In the genomic region with DNA sequence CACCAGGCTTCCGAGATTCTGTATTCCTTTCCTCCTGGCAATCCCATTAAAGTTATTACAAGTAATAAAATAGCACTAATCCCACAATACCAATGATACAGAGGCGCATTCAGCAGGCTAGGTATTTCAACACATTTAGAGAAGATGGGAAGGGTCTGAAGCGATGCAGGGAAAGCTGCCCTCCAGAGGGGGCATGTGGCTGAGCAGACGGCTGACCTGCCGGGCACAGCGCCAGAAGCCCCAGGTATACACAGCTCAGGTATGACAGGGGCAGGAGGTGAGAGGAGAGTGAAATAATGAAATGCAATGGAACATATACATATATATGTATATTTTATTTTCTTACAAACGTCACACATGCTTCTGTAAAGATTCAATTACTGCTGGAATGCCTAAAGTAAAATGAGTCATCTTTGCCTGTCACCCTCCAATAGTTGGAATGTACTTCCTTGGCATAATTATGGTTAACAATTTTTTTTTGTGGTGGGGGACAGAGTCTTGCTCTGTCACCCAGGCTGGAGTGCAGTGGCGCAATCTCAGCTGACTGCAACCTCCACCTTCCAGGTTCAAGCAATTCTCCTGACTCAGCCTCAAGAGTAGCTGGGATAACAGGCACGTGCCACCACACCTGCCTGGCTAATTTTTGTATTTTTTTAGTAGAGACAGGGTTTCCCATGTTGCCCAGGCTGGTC, we compare ENCODE assay signal across 1 cellular context.
TF ChIP-seq lines count a peak whose summit lies in the region.

No MANE protein-coding gene starts in this region.

TF ChIP-seq in HepG2, 621 proteins besides CTCF, POLR2A, EP300 and RAD21 (continued from another document):
- TF ChIP-seq, protein P1, sequence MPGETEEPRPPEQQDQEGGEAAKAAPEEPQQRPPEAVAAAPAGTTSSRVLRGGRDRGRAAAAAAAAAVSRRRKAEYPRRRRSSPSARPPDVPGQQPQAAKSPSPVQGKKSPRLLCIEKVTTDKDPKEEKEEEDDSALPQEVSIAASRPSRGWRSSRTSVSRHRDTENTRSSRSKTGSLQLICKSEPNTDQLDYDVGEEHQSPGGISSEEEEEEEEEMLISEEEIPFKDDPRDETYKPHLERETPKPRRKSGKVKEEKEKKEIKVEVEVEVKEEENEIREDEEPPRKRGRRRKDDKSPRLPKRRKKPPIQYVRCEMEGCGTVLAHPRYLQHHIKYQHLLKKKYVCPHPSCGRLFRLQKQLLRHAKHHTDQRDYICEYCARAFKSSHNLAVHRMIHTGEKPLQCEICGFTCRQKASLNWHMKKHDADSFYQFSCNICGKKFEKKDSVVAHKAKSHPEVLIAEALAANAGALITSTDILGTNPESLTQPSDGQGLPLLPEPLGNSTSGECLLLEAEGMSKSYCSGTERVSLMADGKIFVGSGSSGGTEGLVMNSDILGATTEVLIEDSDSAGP (CRISPR knock-in tag; IDR thresholded peaks at IDR 0.05; ENCODE audit: borderline replicate concordance): no peak
- no peak for TF ChIP-seq U2AF1 (optimal IDR thresholded peaks at IDR 0.05; ENCODE audit: low read depth, low read length)
- TF ChIP-seq ASH2L (IDR thresholded peaks at IDR 0.05; ENCODE audit: insufficient read length, low read depth, low read length): no peak
- TF ChIP-seq AHR (CRISPR knock-in tag; IDR thresholded peaks at IDR 0.05): no peak
- TF ChIP-seq TBL1XR1 (IDR thresholded peaks at IDR 0.05; ENCODE audit: borderline replicate concordance, low read length, partially characterized antibody): no peak
- TF ChIP-seq HDAC1 (CRISPR knock-in tag; IDR thresholded peaks at IDR 0.05): no peak
